In the genomic region with DNA sequence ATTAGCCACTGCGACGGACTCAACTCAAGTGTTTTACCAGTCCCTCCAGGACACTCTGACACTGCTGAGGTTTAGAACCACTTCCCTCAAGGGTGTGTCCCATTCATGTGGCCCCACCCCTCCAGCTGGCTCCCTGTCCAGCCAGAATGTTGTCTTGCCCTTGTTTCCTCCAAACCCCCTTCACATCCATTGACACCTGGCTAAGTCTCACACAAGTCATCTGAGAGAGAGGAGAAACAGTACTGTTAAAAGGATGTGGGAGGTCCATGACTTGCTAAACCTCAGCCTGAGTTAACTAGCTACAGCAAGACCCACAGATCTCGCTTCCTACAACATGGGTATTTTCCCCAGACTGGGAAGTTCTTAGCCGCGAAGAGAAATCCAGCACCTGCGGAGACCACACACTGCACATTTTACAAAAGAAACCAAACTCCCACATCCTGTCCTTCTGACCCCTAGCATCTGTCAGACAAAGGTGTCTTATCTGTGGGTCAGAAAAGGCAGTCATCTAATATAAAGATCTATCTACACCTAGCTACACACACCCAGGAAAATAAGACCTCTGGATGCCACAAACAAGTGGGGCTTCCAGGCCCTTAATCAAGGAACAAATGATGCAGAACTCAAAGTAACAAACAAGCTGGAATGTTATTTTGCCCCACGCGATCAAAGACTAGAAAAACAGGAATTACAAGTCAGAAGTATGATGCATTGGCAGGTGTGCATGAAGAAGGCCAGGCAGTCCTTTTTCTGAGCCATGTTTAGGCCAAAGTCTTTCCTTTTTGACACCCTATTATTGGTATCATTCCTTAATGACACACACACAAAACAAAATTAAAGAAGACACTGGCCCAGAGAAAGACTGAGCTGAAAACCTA, we compare ENCODE assay signal across 8 cellular contexts. TPM values are rescaled to one million over a fixed set of nuclear protein-coding genes. Genes with fewer than 3 reads are reported as not detected.
DNase-seq lines count a peak whose midpoint lies in the region; ATAC-seq and TF ChIP-seq lines count a peak whose summit lies in the region.

No MANE protein-coding gene starts in this region.

- H3K4me3 Mint-ChIP-seq in activated T-helper 1 cell treated with anti-CD3 and anti-CD28 coated beads, Interleukin-12 subunit alpha, Interleukin-12 subunit beta, Interleukin-2, Interleukin-4 antibody, amounts not matched to agents 30 ng/mL and 10 ng/mL and 1 ng/mL, durations not matched to agents 14 hours and 24 hours and 36 hours: peak overlapping the region; percentile 59

- no peaks in the 10 kb centered on the region for H4K20me1 ChIP-seq in SK-N-SH (ENCODE audit: insufficient read depth)

- intact Hi-C loops in activated T-helper 1 cell treated with anti-CD3 and anti-CD28 coated beads, Interleukin-12 subunit alpha, Interleukin-12 subunit beta, Interleukin-2, Interleukin-4 antibody, amounts not matched to agents 30 ng/mL and 10 ng/mL and 1 ng/mL, durations not matched to agents 14 hours and 24 hours and 36 hours (cut with micrococcal nuclease): loop anchor here (1.0 to 5.0 kb wide), 8 partner anchors 13 to 1369 kb away; partner anchors contain the start of gene CCDC126
- intact Hi-C loops in lower lobe of right lung (cut with DNase I): no loop called here

- no peak for TF ChIP-seq EP300 in SK-N-SH (IDR thresholded peaks at IDR 0.05; ENCODE audit: borderline replicate concordance in 1 of 2, low read depth in 1 of 2, low read length in 1 of 2)

- no peaks in the 10 kb centered on the region for H3K9me3 ChIP-seq in lower lobe of right lung
- H3K9me3 ChIP-seq in BE2C: no peaks in the 10 kb centered on the region
- H3K9me3 ChIP-seq in SK-N-SH: no peaks in the 10 kb centered on the region

- 91% methylated on average over 8 of the region's 8 CpGs for WGBS in SK-N-SH (ENCODE audit: low lambda C conversion rate)

- H3K9me3 Mint-ChIP-seq in activated T-helper 1 cell treated with anti-CD3 and anti-CD28 coated beads, Interleukin-12 subunit alpha, Interleukin-12 subunit beta, Interleukin-2, Interleukin-4 antibody, amounts not matched to agents 30 ng/mL and 10 ng/mL and 1 ng/mL, durations not matched to agents 14 hours and 24 hours and 36 hours: no peaks in the 10 kb centered on the region

- H3K27ac Mint-ChIP-seq in activated T-helper 1 cell treated with anti-CD3 and anti-CD28 coated beads, Interleukin-12 subunit alpha, Interleukin-12 subunit beta, Interleukin-2, Interleukin-4 antibody, amounts not matched to agents 30 ng/mL and 10 ng/mL and 1 ng/mL, durations not matched to agents 14 hours and 24 hours and 36 hours: peak overlapping the region; percentile 89

- TF ChIP-seq CTCF in NB4 (IDR thresholded peaks at IDR 0.05; ENCODE audit: low read depth, low read length) (no peak), lower lobe of right lung (IDR thresholded peaks at IDR 0.05) (no peak), BE2C (IDR thresholded peaks at IDR 0.05; ENCODE audit: low read depth, low read length) (no peak), SK-N-SH (IDR thresholded peaks at IDR 0.05) (no peak)

- peaks cover 17% of the 10 kb centered on the region for H3K36me3 Mint-ChIP-seq in activated T-helper 1 cell treated with anti-CD3 and anti-CD28 coated beads, Interleukin-12 subunit alpha, Interleukin-12 subunit beta, Interleukin-2, Interleukin-4 antibody, amounts not matched to agents 30 ng/mL and 10 ng/mL and 1 ng/mL, durations not matched to agents 14 hours and 24 hours and 36 hours (ENCODE audit: low read depth)

- H3K27ac ChIP-seq in lower lobe of right lung: peak overlapping the region; percentile 43
- no peak overlapping the region for H3K27ac ChIP-seq in SK-N-SH (ENCODE audit: low read depth in 2 of 2, low read length in 1 of 2)

- peak; percentile 47 for DNase-seq in activated CD4-positive, alpha-beta T cell treated with anti-CD3 and anti-CD28 coated beads for 48 hours
- no peak for DNase-seq in activated CD4-positive, alpha-beta T cell treated with anti-CD3 and anti-CD28 coated beads, Interleukin-2, amount 50 U/mL, for 4 hours
- DNase-seq in NB4 (ENCODE audit: low read depth) (peak; percentile 60), lower lobe of right lung (peak; percentile 60), BE2C (no peak), SK-N-SH (no peak)
- DNase-seq in activated T-helper 1 cell treated with anti-CD3 and anti-CD28 coated beads, Interleukin-12 subunit alpha, Interleukin-12 subunit beta, Interleukin-2, Interleukin-4 antibody, amounts not matched to agents 30 ng/mL and 10 ng/mL and 1 ng/mL, durations not matched to agents 14 hours and 24 hours and 36 hours (ENCODE audit: low spot score): peak; percentile 52

- TF ChIP-seq POLR2A in NB4 (IDR thresholded peaks at IDR 0.05; ENCODE audit: extremely low read depth, insufficient read length): no peak

- H2AFZ ChIP-seq in SK-N-SH (ENCODE audit: low read depth): no peak overlapping the region

- CTCF ChIA-PET in SK-N-SH (lab: Yijun Ruan, JAX): interaction anchor here (1.4 to 3.0 kb wide), 2 partner anchors 13 to 15 kb away, joined by 3 to 13 read pairs; partner anchors contain the start of gene OSBPL3

- H3K27me3 ChIP-seq in lower lobe of right lung (ENCODE audit: low read depth) (no peaks in the 10 kb centered on the region), BE2C (no peaks in the 10 kb centered on the region), SK-N-SH (ENCODE audit: insufficient read depth) (no peaks in the 10 kb centered on the region)

- peak; percentile 82 for ATAC-seq in HG02623 (IDR thresholded peaks at IDR 0.05; ENCODE audit: unreplicated experiment)
- peak; percentile 74 to 78 for ATAC-seq in lower lobe of right lung

- no peak overlapping the region for H3K9ac ChIP-seq in SK-N-SH

- no peak for TF ChIP-seq RAD21 in SK-N-SH (IDR thresholded peaks at IDR 0.05; ENCODE audit: low read length)

- H3K79me2 ChIP-seq in SK-N-SH (ENCODE audit: insufficient read depth): peaks cover 98% of the 10 kb centered on the region

- POLR2A ChIA-PET in SK-N-SH (lab: Yijun Ruan, JAX): no interaction called here

- H3K4me3 ChIP-seq in NB4 (ENCODE audit: low read depth, low read length) (no peak overlapping the region), lower lobe of right lung (no peak overlapping the region), BE2C (ENCODE audit: low read depth, low read length) (no peak overlapping the region), SK-N-SH (ENCODE audit: low read depth in 2 of 2, low read length in 1 of 2) (no peak overlapping the region)

- no peaks in the 10 kb centered on the region for H3K9me2 ChIP-seq in SK-N-SH

- H3K4me1 Mint-ChIP-seq in activated T-helper 1 cell treated with anti-CD3 and anti-CD28 coated beads, Interleukin-12 subunit alpha, Interleukin-12 subunit beta, Interleukin-2, Interleukin-4 antibody, amounts not matched to agents 30 ng/mL and 10 ng/mL and 1 ng/mL, durations not matched to agents 14 hours and 24 hours and 36 hours (ENCODE audit: low read depth): peaks cover 80% of the 10 kb centered on the region

- H3F3A ChIP-seq in SK-N-SH (replicated peaks; ENCODE audit: insufficient read depth): peaks cover 4% of the 10 kb centered on the region

- H3K4me1 ChIP-seq in lower lobe of right lung (peaks cover 19% of the 10 kb centered on the region), BE2C (peaks cover 4% of the 10 kb centered on the region), SK-N-SH (ENCODE audit: control insufficient read depth in 1 of 2, insufficient read depth in 2 of 2, low read depth in 1 of 2, low read length in 1 of 2) (peaks cover 12 to 18% of the 10 kb centered on the region in 2 experiments)

- H3K27me3 Mint-ChIP-seq in activated T-helper 1 cell treated with anti-CD3 and anti-CD28 coated beads, Interleukin-12 subunit alpha, Interleukin-12 subunit beta, Interleukin-2, Interleukin-4 antibody, amounts not matched to agents 30 ng/mL and 10 ng/mL and 1 ng/mL, durations not matched to agents 14 hours and 24 hours and 36 hours (ENCODE audit: insufficient read depth): no peaks in the 10 kb centered on the region

- H3K36me3 ChIP-seq in lower lobe of right lung (no peaks in the 10 kb centered on the region), BE2C (no peaks in the 10 kb centered on the region), SK-N-SH (replicated peaks in 1 of 2; ENCODE audit: control insufficient read depth in 1 of 2, insufficient read depth in 2 of 2, low read length in 1 of 2) (no peaks in the 10 kb centered on the region)

- no peak overlapping the region for H3K4me2 ChIP-seq in SK-N-SH

TF ChIP-seq in SK-N-SH, 30 proteins besides CTCF, POLR2A, EP300 and RAD21 (continues in another document):
- TF ChIP-seq RFX5 (IDR thresholded peaks at IDR 0.05; ENCODE audit: low read length) (no peak), TEAD4 (IDR thresholded peaks at IDR 0.05; ENCODE audit: borderline replicate concordance, insufficient read depth) (no peak), MEF2A (IDR thresholded peaks at IDR 0.05; ENCODE audit: borderline replicate concordance, low read depth) (no peak), RXRA (IDR thresholded peaks at IDR 0.05; ENCODE audit: borderline replicate concordance, low read depth) (no peak), PBX3 (IDR thresholded peaks at IDR 0.05) (no peak), GATA2 (CRISPR knock-in tag; IDR thresholded peaks at IDR 0.05) (no peak)
- TF ChIP-seq, protein P1, sequence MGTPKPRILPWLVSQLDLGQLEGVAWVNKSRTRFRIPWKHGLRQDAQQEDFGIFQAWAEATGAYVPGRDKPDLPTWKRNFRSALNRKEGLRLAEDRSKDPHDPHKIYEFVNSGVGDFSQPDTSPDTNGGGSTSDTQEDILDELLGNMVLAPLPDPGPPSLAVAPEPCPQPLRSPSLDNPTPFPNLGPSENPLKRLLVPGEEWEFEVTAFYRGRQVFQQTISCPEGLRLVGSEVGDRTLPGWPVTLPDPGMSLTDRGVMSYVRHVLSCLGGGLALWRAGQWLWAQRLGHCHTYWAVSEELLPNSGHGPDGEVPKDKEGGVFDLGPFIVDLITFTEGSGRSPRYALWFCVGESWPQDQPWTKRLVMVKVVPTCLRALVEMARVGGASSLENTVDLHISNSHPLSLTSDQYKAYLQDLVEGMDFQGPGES (IDR thresholded peaks at IDR 0.05; ENCODE audit: low read depth, low read length): no peak

RNA-seq across cellular contexts. Expression of gene OSBPL3, which starts 13.9 kb away (rescaled TPM):
- total RNA-seq in activated T-helper 1 cell treated with anti-CD3 and anti-CD28 coated beads, Interleukin-12 subunit alpha, Interleukin-12 subunit beta, Interleukin-2, Interleukin-4 antibody, amounts not matched to agents 30 ng/mL and 10 ng/mL and 1 ng/mL, durations not matched to agents 14 hours and 24 hours and 36 hours: 90.6 and 101 TPM in 2 replicates
- 24.9 TPM for total RNA-seq in lower lobe of right lung
- polyA plus RNA-seq in BE2C (2012; ENCODE audit: insufficient read depth, insufficient read length, low read depth): 7.6 TPM
- 22.6 and 23.2 TPM in 2 replicates for polyA plus RNA-seq in SK-N-SH (2012; rRNA removed)
- polyA plus RNA-seq in SK-N-SH (2012; cell fraction: cytosol; rRNA removed): 19.3 and 20.5 TPM in 2 replicates
- 53.0 and 90.2 TPM in 2 replicates for polyA plus RNA-seq in SK-N-SH (2012; cell fraction: nucleus; rRNA removed)

Comparison
In these comparisons a context has a peak if more than half of its experiments do, and no peak if none do; other contexts are left out.
1. DNase-seq: peak in activated CD4-positive, alpha-beta T cell treated with anti-CD3 and anti-CD28 coated beads for 48 hours (single experiment), NB4 (single experiment), activated T-helper 1 cell treated with anti-CD3 and anti-CD28 coated beads, Interleukin-12 subunit alpha, Interleukin-12 subunit beta, Interleukin-2, Interleukin-4 antibody, amounts not matched to agents 30 ng/mL and 10 ng/mL and 1 ng/mL, durations not matched to agents 14 hours and 24 hours and 36 hours (single experiment) and lower lobe of right lung (single experiment); none in activated CD4-positive, alpha-beta T cell treated with anti-CD3 and anti-CD28 coated beads, Interleukin-2, amount 50 U/mL, for 4 hours (0 of 2), BE2C (single experiment) and SK-N-SH (single experiment).